ENCODE assay signal across 2 cellular contexts in genomic region chr20:10423735-10424134, GRCh38.
TF ChIP-seq lines count a peak whose summit lies in the region.

No MANE protein-coding gene starts in this region.

TF ChIP-seq in A549, 52 proteins besides CTCF, POLR2A, EP300 and RAD21 (continued from another document):
- TF ChIP-seq, protein P1, sequence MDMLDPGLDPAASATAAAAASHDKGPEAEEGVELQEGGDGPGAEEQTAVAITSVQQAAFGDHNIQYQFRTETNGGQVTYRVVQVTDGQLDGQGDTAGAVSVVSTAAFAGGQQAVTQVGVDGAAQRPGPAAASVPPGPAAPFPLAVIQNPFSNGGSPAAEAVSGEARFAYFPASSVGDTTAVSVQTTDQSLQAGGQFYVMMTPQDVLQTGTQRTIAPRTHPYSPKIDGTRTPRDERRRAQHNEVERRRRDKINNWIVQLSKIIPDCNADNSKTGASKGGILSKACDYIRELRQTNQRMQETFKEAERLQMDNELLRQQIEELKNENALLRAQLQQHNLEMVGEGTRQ (IDR thresholded peaks at IDR 0.05): no peak
- TF ChIP-seq KDM5A (IDR thresholded peaks at IDR 0.05) (no peak), FOXS1 (CRISPR knock-in tag; IDR thresholded peaks at IDR 0.05) (no peak), CBX2 (IDR thresholded peaks at IDR 0.05; ENCODE audit: borderline replicate concordance, low read depth) (no peak), EHMT2 (IDR thresholded peaks at IDR 0.05; ENCODE audit: low read depth) (no peak), ATOH8 (CRISPR knock-in tag; IDR thresholded peaks at IDR 0.05; ENCODE audit: low read depth) (no peak), BCL3 (IDR thresholded peaks at IDR 0.05) (no peak), PHF8 (IDR thresholded peaks at IDR 0.05; ENCODE audit: borderline replicate concordance, low read depth) (no peak), POLR2AphosphoS2 (conservative IDR thresholded peaks at IDR 0.05; ENCODE audit: low read length) (no peak), MYC (IDR thresholded peaks at IDR 0.05; ENCODE audit: borderline replicate concordance, low read length) (no peak)

TF ChIP-seq in WTC11, 78 proteins besides CTCF, POLR2A, EP300 and RAD21 (continued from another document):
- TF ChIP-seq PREB (CRISPR knock-in tag; IDR thresholded peaks at IDR 0.05; ENCODE audit: borderline replicate concordance): no peak
- TF ChIP-seq CREM (CRISPR knock-in tag; IDR thresholded peaks at IDR 0.05): no peak
- TF ChIP-seq, protein P2, sequence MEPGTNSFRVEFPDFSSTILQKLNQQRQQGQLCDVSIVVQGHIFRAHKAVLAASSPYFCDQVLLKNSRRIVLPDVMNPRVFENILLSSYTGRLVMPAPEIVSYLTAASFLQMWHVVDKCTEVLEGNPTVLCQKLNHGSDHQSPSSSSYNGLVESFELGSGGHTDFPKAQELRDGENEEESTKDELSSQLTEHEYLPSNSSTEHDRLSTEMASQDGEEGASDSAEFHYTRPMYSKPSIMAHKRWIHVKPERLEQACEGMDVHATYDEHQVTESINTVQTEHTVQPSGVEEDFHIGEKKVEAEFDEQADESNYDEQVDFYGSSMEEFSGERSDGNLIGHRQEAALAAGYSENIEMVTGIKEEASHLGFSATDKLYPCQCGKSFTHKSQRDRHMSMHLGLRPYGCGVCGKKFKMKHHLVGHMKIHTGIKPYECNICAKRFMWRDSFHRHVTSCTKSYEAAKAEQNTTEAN (CRISPR knock-in tag; IDR thresholded peaks at IDR 0.05): no peak
- TF ChIP-seq, protein P3, sequence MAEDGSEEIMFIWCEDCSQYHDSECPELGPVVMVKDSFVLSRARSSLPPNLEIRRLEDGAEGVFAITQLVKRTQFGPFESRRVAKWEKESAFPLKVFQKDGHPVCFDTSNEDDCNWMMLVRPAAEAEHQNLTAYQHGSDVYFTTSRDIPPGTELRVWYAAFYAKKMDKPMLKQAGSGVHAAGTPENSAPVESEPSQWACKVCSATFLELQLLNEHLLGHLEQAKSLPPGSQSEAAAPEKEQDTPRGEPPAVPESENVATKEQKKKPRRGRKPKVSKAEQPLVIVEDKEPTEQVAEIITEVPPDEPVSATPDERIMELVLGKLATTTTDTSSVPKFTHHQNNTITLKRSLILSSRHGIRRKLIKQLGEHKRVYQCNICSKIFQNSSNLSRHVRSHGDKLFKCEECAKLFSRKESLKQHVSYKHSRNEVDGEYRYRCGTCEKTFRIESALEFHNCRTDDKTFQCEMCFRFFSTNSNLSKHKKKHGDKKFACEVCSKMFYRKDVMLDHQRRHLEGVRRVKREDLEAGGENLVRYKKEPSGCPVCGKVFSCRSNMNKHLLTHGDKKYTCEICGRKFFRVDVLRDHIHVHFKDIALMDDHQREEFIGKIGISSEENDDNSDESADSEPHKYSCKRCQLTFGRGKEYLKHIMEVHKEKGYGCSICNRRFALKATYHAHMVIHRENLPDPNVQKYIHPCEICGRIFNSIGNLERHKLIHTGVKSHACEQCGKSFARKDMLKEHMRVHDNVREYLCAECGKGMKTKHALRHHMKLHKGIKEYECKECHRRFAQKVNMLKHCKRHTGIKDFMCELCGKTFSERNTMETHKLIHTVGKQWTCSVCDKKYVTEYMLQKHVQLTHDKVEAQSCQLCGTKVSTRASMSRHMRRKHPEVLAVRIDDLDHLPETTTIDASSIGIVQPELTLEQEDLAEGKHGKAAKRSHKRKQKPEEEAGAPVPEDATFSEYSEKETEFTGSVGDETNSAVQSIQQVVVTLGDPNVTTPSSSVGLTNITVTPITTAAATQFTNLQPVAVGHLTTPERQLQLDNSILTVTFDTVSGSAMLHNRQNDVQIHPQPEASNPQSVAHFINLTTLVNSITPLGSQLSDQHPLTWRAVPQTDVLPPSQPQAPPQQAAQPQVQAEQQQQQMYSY (CRISPR knock-in tag; IDR thresholded peaks at IDR 0.05): no peak
- no peak for TF ChIP-seq STAT6 (CRISPR knock-in tag; conservative IDR thresholded peaks at IDR 0.05; ENCODE audit: low read depth)
TF ChIP-seq in WTC11: peak in this region for 0.
